Comparison of ENCODE assay signal across 11 cellular contexts in genomic region chr3:114093596-114093995, GRCh38. TPM values are rescaled to one million over a fixed set of nuclear protein-coding genes. Genes with fewer than 3 reads are reported as not detected.
DNase-seq lines count a peak whose midpoint lies in the region; ATAC-seq and TF ChIP-seq lines count a peak whose summit lies in the region.
"Had no signal": no experiment of that assay in that cellular context is flagged by ENCODE, and none has a peak within 500 bp of the region (broad histone marks: within the 10 kb centered on the region; RNA-seq: fewer than 3 reads in every experiment).

No MANE protein-coding gene starts in this region.

- H3K27me3 ChIP-seq in breast epithelium, result no peaks in the 10 kb centered on the region
- H3K27me3 ChIP-seq in tibial nerve, result no peaks in the 10 kb centered on the region

- WGBS in tibial nerve, 2 donors, result 51 to 53% methylated on average over 2 of the region's 2 CpGs

- H3K27me3 Mint-ChIP-seq in MCF 10A (ENCODE audit: insufficient read depth, unreplicated experiment), result no peaks in the 10 kb centered on the region

- H3K4me1 Mint-ChIP-seq in MCF 10A (ENCODE audit: insufficient read depth, unreplicated experiment), result no peaks in the 10 kb centered on the region

- ATAC-seq in HG02852 (IDR thresholded peaks at IDR 0.05; ENCODE audit: unreplicated experiment), result no peak

- intact Hi-C loops in MCF 10A (cut with micrococcal nuclease), result no loop called here
- intact Hi-C loops in breast epithelium (cut with DNase I; ENCODE audit: low total_unique reads), result no loop called here

- TF ChIP-seq CTCF in MCF 10A (IDR thresholded peaks at IDR 0.05; ENCODE audit: unreplicated experiment) (no peak), breast epithelium (IDR thresholded peaks at IDR 0.05) (no peak), fibroblast of pulmonary artery (IDR thresholded peaks at IDR 0.05; ENCODE audit: low read length, missing control alignments) (no peak), tibial nerve (IDR thresholded peaks at IDR 0.05) (no peak)

- H3K27ac ChIP-seq in breast epithelium, result no peak overlapping the region
- no peak overlapping the region for H3K27ac ChIP-seq in tibial nerve
- H3K27ac ChIP-seq: C4-2B had no signal

- H3K36me3 Mint-ChIP-seq in MCF 10A (ENCODE audit: insufficient read depth, unreplicated experiment), result peaks cover 4% of the 10 kb centered on the region

- no peak overlapping the region for H3K27ac Mint-ChIP-seq in MCF 10A (ENCODE audit: low read depth, unreplicated experiment)

- no peaks in the 10 kb centered on the region for H3K9me3 ChIP-seq in breast epithelium
- no peaks in the 10 kb centered on the region for H3K9me3 ChIP-seq in tibial nerve

- CTCF ChIA-PET in MCF 10A (lab: Yijun Ruan, JAX), result interaction anchor here (0.9 kb wide), 1 partner anchor 11 kb away, joined by 3 read pairs; no protein-coding TSS in a partner anchor

- no TSS peak for BruUV-seq in MCF 10A (replicated peaks; lab: Mats Ljungman, UMichigan)

- no peak overlapping the region for H3K4me3 Mint-ChIP-seq in MCF 10A (ENCODE audit: unreplicated experiment)
- H3K4me3 Mint-ChIP-seq: neural crest cell had no signal

- H3K4me3 ChIP-seq in breast epithelium (no peak overlapping the region), fibroblast of pulmonary artery (replicated peaks; ENCODE audit: low read depth, low read length) (no peak overlapping the region), tibial nerve (no peak overlapping the region)

- TF ChIP-seq POLR2A in breast epithelium (IDR thresholded peaks at IDR 0.05) (no peak), tibial nerve (IDR thresholded peaks at IDR 0.05) (no peak)

- H3K4me1 ChIP-seq in breast epithelium, result no peaks in the 10 kb centered on the region
- H3K4me1 ChIP-seq in tibial nerve, result peaks cover 0 to 20% (median 0%) of the 10 kb centered on the region in 4 donors

- H3K36me3 ChIP-seq in breast epithelium (no peaks in the 10 kb centered on the region), tibial nerve (peaks cover 0 to 11% (median 0%) of the 10 kb centered on the region in 3 donors)

- no peaks in the 10 kb centered on the region for H3K9me3 Mint-ChIP-seq in MCF 10A (ENCODE audit: unreplicated experiment)
- H3K9me3 Mint-ChIP-seq: neural crest cell had no signal

- POLR2A ChIA-PET in MCF 10A (lab: Yijun Ruan, JAX), result no interaction called here

- peak; percentile 72 for DNase-seq in MCF 10A (ENCODE audit: unreplicated experiment)
- DNase-seq in breast epithelium (ENCODE audit: low spot score in 2 of 2), result no peak
- peak; percentile 11 for DNase-seq in RPMI8226
- peak; percentile 86 for DNase-seq in fibroblast of pulmonary artery (ENCODE audit: low read depth)
- DNase-seq in tibial nerve (ENCODE audit: low spot score in 2 of 2), result peak; percentile 18 to 66
- no peak for DNase-seq in stimulated activated CD4-positive, alpha-beta T cell treated with anti-CD3 and anti-CD28 coated beads, Interleukin-1b, Interleukin-23, amount 100 ng/mL, for 48 hours
- DNase-seq in midbrain (lab: John Stamatoyannopoulos, UW), result no peak
- DNase-seq: stimulated activated CD8-positive, alpha-beta memory T cell treated with anti-CD3 and anti-CD28 coated beads, Interleukin-4, amount 100 ng/mL, for 48 hours had no signal

- no peak for TF ChIP-seq EP300 in tibial nerve (IDR thresholded peaks at IDR 0.05)

RNA-seq across cellular contexts. Expression of gene QTRT2, which starts 37.1 kb away (rescaled TPM):
- total RNA-seq in MCF 10A (2022) (39.2 and 43.6 TPM in 2 replicates), breast epithelium (10 to 100 TPM; 11.0 to 25.8 (median 15.1) TPM), tibial nerve (10 to 100 TPM; 10.1 to 32.2 (median 18.6) TPM)

RNA-seq across cellular contexts. Expression of gene CCDC191, which starts 37.3 kb away (rescaled TPM):
- total RNA-seq in MCF 10A (2022) (3.8 and 5.2 TPM in 2 replicates), breast epithelium (10 to 100 TPM in 2 of 3 donors, 1 to 10 TPM in 1; 4.3 to 13.2 (median 10.8) TPM), tibial nerve (10 to 100 TPM in 2 of 4 donors, 1 to 10 TPM in 2; 7.5 to 13.5 (median 10.8) TPM)

Comparison
In these comparisons a context has a peak if more than half of its experiments do, and no peak if none do; other contexts are left out.
1. DNase-seq: peak in MCF 10A (single experiment), RPMI8226 (single experiment), fibroblast of pulmonary artery (single experiment) and tibial nerve (2 of 2); none in breast epithelium (0 of 2), stimulated activated CD4-positive, alpha-beta T cell treated with anti-CD3 and anti-CD28 coated beads, Interleukin-1b, Interleukin-23, amount 100 ng/mL, for 48 hours (single experiment) and midbrain (single experiment).